Comparison of ENCODE assay signal across 8 cellular contexts in the genomic region with DNA sequence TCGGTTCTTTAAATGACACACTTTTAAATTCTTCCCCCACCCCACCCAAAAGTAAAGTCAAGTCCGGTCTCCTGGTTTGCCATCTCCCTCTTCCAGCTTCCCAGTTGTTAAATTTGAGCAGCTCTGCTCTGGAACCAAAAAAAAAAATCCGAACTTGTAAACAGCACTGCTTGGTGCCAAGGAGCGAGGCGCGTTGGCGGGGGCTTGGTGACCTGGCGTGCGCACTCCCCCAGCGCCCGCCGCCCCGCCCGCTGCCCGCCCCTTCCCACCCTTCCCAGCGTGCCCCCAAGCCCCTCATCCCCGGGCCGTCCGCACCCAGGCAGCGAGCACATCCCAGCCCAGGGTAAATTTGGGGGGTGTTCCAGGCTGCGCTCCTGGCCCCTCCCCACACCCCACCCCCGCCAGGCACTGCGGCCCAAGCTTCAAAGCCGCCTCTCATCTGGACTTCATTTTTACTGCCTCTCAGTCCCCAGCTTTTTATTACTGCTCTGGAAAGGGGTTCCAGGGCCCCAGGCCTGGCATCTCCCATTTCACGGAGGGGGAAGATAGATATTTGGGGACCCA.
DNase-seq lines count a peak whose midpoint lies in the region; ATAC-seq and TF ChIP-seq lines count a peak whose summit lies in the region.

No MANE protein-coding gene starts in this region.

- DNase-seq in NCI-H187 (lab: John Stamatoyannopoulos, UW) (no peak), NCI-H1436 (lab: John Stamatoyannopoulos, UW) (no peak)

- H3K27ac ChIP-seq in ACC112 (ENCODE audit: low read depth, low read length): peak overlapping the region; percentile 75
- H3K27ac ChIP-seq in KMS-11: no peak overlapping the region
- no peak overlapping the region for H3K27ac ChIP-seq in duodenal mucosa (ENCODE audit: low read depth, low read length)

- H3K36me3 ChIP-seq in ACC112 (ENCODE audit: insufficient read depth, low read length) (no peaks in the 10 kb centered on the region), KMS-11 (ENCODE audit: insufficient read depth) (no peaks in the 10 kb centered on the region), duodenal mucosa (ENCODE audit: control insufficient read depth in 1 of 2, insufficient read depth in 2 of 2, low read length in 2 of 2) (peaks cover 0 to 8% of the 10 kb centered on the region in 2 donors), mucosa of stomach (ENCODE audit: control insufficient read depth, insufficient read depth, low read length) (no peaks in the 10 kb centered on the region)

- H3K9me3 ChIP-seq in duodenal mucosa (ENCODE audit: control insufficient read depth in 1 of 2, low read length in 2 of 2): no peaks in the 10 kb centered on the region
- H3K9me3 ChIP-seq in mucosa of stomach (ENCODE audit: control insufficient read depth, low read length): no peaks in the 10 kb centered on the region

- no peak for ATAC-seq in GM19328 (IDR thresholded peaks at IDR 0.05; ENCODE audit: unreplicated experiment)
- ATAC-seq in GM21825 (IDR thresholded peaks at IDR 0.05; ENCODE audit: unreplicated experiment): no peak

- H2AFZ ChIP-seq in ACC112 (ENCODE audit: low read length, unreplicated experiment) (peak overlapping the region; percentile 43), KMS-11 (ENCODE audit: low read depth) (no peak overlapping the region)

- peak overlapping the region; percentile 76 for H3K4me2 ChIP-seq in KMS-11

- peak overlapping the region; percentile 98 for H3K4me3 ChIP-seq in ACC112 (ENCODE audit: low read depth, low read length)
- no peak overlapping the region for H3K4me3 ChIP-seq in KMS-11 (IDR thresholded peaks at IDR 0.05; ENCODE audit: insufficient read depth, low read depth, low read length)
- peak overlapping the region; percentile 85 to 94 for H3K4me3 ChIP-seq in duodenal mucosa (ENCODE audit: low read depth in 1 of 2, low read length in 2 of 2)
- H3K4me3 ChIP-seq in mucosa of stomach (ENCODE audit: low read length): no peak overlapping the region

- peaks cover 37% of the 10 kb centered on the region for H3K79me2 ChIP-seq in ACC112 (ENCODE audit: control insufficient read depth, insufficient read depth, low read length, unreplicated experiment)
- peaks cover 29% of the 10 kb centered on the region; the same call in 1 of the 2 replicates for H3K79me2 ChIP-seq in KMS-11 (ENCODE audit: insufficient read depth, low read depth)

- no peak for TF ChIP-seq CTCF in KMS-11 (conservative IDR thresholded peaks at IDR 0.05; ENCODE audit: low read depth, low read length)

- no peak overlapping the region for H3K9ac ChIP-seq in KMS-11
- H3K9ac ChIP-seq in duodenal mucosa (ENCODE audit: low read depth in 1 of 2, low read length in 2 of 2): peak overlapping the region; percentile 14 to 52
- H3K9ac ChIP-seq in mucosa of stomach (ENCODE audit: low read length): peak overlapping the region; percentile 30

- H4K20me1 ChIP-seq in KMS-11 (ENCODE audit: insufficient read depth): no peaks in the 10 kb centered on the region

- H3K4me1 ChIP-seq in ACC112 (ENCODE audit: control insufficient read depth, insufficient read depth, low read length, unreplicated experiment): peaks cover 52% of the 10 kb centered on the region
- peaks cover 47% of the 10 kb centered on the region for H3K4me1 ChIP-seq in KMS-11 (ENCODE audit: low read depth, poor library complexity, severe bottlenecking)
- peaks cover 36 to 40% of the 10 kb centered on the region in 2 donors for H3K4me1 ChIP-seq in duodenal mucosa (ENCODE audit: control insufficient read depth in 1 of 2, insufficient read depth in 2 of 2, low read length in 2 of 2)
- peaks cover 54% of the 10 kb centered on the region for H3K4me1 ChIP-seq in mucosa of stomach (ENCODE audit: control insufficient read depth, insufficient read depth, low read length)

- H3K27me3 ChIP-seq in ACC112 (ENCODE audit: insufficient read depth, low read length) (no peaks in the 10 kb centered on the region), KMS-11 (ENCODE audit: insufficient read depth, low read depth) (no peaks in the 10 kb centered on the region), duodenal mucosa (ENCODE audit: control insufficient read depth in 1 of 2, insufficient read depth in 2 of 2, low read length in 2 of 2) (peaks cover 0 to 7% of the 10 kb centered on the region in 2 donors), mucosa of stomach (ENCODE audit: control insufficient read depth, insufficient read depth, low read length) (no peaks in the 10 kb centered on the region)

Comparison
In these comparisons a context has a peak if more than half of its experiments do, and no peak if none do; other contexts are left out.
1. H3K4me3 ChIP-seq: peak in ACC112 (single experiment) and duodenal mucosa (2 of 2); none in KMS-11 (single experiment) and mucosa of stomach (single experiment).